1 cellular context compared by ENCODE assay signal in genomic region chr5:132829742-132830435, GRCh38.
TF ChIP-seq lines count a peak whose summit lies in the region.

No MANE protein-coding gene starts in this region.

TF ChIP-seq in HEK293, 187 proteins besides CTCF, POLR2A, EP300 and RAD21 (continued from another document and continues in another):
- no peak for TF ChIP-seq ZNF26 (tag by site-specific recombination; IDR thresholded peaks at IDR 0.05)
- TF ChIP-seq ZNF184 (tag by site-specific recombination; IDR thresholded peaks at IDR 0.05), result 0 out of 2 replicates have a peak, but pooled peaks have one; percentile 28
- TF ChIP-seq SETDB1 (IDR thresholded peaks at IDR 0.05; ENCODE audit: insufficient read length, low read length), result no peak
- TF ChIP-seq ZNF121 (tag by site-specific recombination; IDR thresholded peaks at IDR 0.05), result peak; percentile 20; the same call in 1 of the 2 replicates
- peak; percentile 75 for TF ChIP-seq ZIC2 (tag by site-specific recombination; IDR thresholded peaks at IDR 0.05)
- no peak for TF ChIP-seq ZNF248 (tag by site-specific recombination; IDR thresholded peaks at IDR 0.05)
- no peak for TF ChIP-seq ZFP41 (tag by site-specific recombination; IDR thresholded peaks at IDR 0.05; ENCODE audit: borderline replicate concordance)
- TF ChIP-seq ZNF623 (tag by site-specific recombination; IDR thresholded peaks at IDR 0.05), result no peak
- no peak for TF ChIP-seq ZNF146 (tag by site-specific recombination; IDR thresholded peaks at IDR 0.05)
- no peak for TF ChIP-seq ZSCAN18 (tag by site-specific recombination; IDR thresholded peaks at IDR 0.05)
- TF ChIP-seq ZNF280D (tag by site-specific recombination; IDR thresholded peaks at IDR 0.05), result no peak
- TF ChIP-seq ZNF518A (tag by site-specific recombination; conservative IDR thresholded peaks at IDR 0.05; ENCODE audit: low read depth), result no peak
- no peak; the same call in 1 of the 2 replicates for TF ChIP-seq GLIS1 (tag by site-specific recombination; IDR thresholded peaks at IDR 0.05)
- TF ChIP-seq ZNF423 (tag by site-specific recombination; IDR thresholded peaks at IDR 0.05), result no peak
- no peak for TF ChIP-seq ZNF202 (tag by site-specific recombination; IDR thresholded peaks at IDR 0.05; ENCODE audit: borderline replicate concordance)
- peak; percentile 45; the same call in 1 of the 2 replicates for TF ChIP-seq ZEB2 (tag by site-specific recombination; IDR thresholded peaks at IDR 0.05)
- no peak for TF ChIP-seq ZNF768 (tag by site-specific recombination; IDR thresholded peaks at IDR 0.05)
- no peak for TF ChIP-seq ZNF585B (tag by site-specific recombination; IDR thresholded peaks at IDR 0.05)
- TF ChIP-seq YY1 (tag by site-specific recombination; IDR thresholded peaks at IDR 0.05), result peak; percentile 86
- TF ChIP-seq SCRT1 (tag by site-specific recombination; IDR thresholded peaks at IDR 0.05; ENCODE audit: borderline replicate concordance), result no peak
- TF ChIP-seq ZNF274 (IDR thresholded peaks at IDR 0.05; ENCODE audit: low read length), result no peak
- no peak for TF ChIP-seq ZNF274 (tag by site-specific recombination; IDR thresholded peaks at IDR 0.05; ENCODE audit: borderline replicate concordance)
- no peak for TF ChIP-seq ZNF791 (tag by site-specific recombination; IDR thresholded peaks at IDR 0.05)
- no peak for TF ChIP-seq ZNF548 (tag by site-specific recombination; IDR thresholded peaks at IDR 0.05)
- TF ChIP-seq ZNF174 (tag by site-specific recombination; IDR thresholded peaks at IDR 0.05), result peak; percentile 67; the same call in 1 of the 2 replicates
- no peak for TF ChIP-seq EGR2 (tag by site-specific recombination; IDR thresholded peaks at IDR 0.05; ENCODE audit: low read depth)
- no peak for TF ChIP-seq ZSCAN16 (tag by site-specific recombination; IDR thresholded peaks at IDR 0.05)
- TF ChIP-seq ZNF366 (tag by site-specific recombination; conservative IDR thresholded peaks at IDR 0.05), result no peak
- no peak for TF ChIP-seq ZNF302 (tag by site-specific recombination; IDR thresholded peaks at IDR 0.05; ENCODE audit: low read depth)
- no peak for TF ChIP-seq ZNF560 (tag by site-specific recombination; IDR thresholded peaks at IDR 0.05; ENCODE audit: borderline replicate concordance)
- TF ChIP-seq ZNF600 (tag by site-specific recombination; IDR thresholded peaks at IDR 0.05), result 0 out of 2 replicates have a peak, but pooled peaks have one; percentile 25
- TF ChIP-seq ZBTB8A (tag by site-specific recombination; IDR thresholded peaks at IDR 0.05), result peak; percentile 81
- no peak for TF ChIP-seq ZNF704 (tag by site-specific recombination; IDR thresholded peaks at IDR 0.05)
- TF ChIP-seq ZNF398 (tag by site-specific recombination; IDR thresholded peaks at IDR 0.05), result 0 out of 2 replicates have a peak, but pooled peaks have one; percentile 11
- TF ChIP-seq ZNF37A (tag by site-specific recombination; IDR thresholded peaks at IDR 0.05), result no peak
- no peak; the same call in 1 of the 2 replicates for TF ChIP-seq IKZF3 (tag by site-specific recombination; IDR thresholded peaks at IDR 0.05)
- peak; percentile 80 for TF ChIP-seq KLF16 (tag by site-specific recombination; IDR thresholded peaks at IDR 0.05)
- TF ChIP-seq MEIS1 (CRISPR knock-in tag; IDR thresholded peaks at IDR 0.05; ENCODE audit: borderline replicate concordance), result no peak
- no peak for TF ChIP-seq ZNF140 (tag by site-specific recombination; IDR thresholded peaks at IDR 0.05)
- 0 out of 2 replicates have a peak, but pooled peaks have one; percentile 28 for TF ChIP-seq ZNF580 (tag by site-specific recombination; IDR thresholded peaks at IDR 0.05)
- no peak for TF ChIP-seq ZNF530 (tag by site-specific recombination; IDR thresholded peaks at IDR 0.05; ENCODE audit: low read depth)
- TF ChIP-seq ZSCAN5A (tag by site-specific recombination; IDR thresholded peaks at IDR 0.05), result peak; percentile 33; the same call in 1 of the 2 replicates
- no peak for TF ChIP-seq ZFP3 (tag by site-specific recombination; IDR thresholded peaks at IDR 0.05; ENCODE audit: low read depth)
- 0 out of 2 replicates have a peak, but pooled peaks have one; percentile 9 for TF ChIP-seq ZNF513 (tag by site-specific recombination; IDR thresholded peaks at IDR 0.05)
- no peak for TF ChIP-seq ZNF654 (tag by site-specific recombination; IDR thresholded peaks at IDR 0.05; ENCODE audit: low read depth)
- no peak for TF ChIP-seq ZNF514 (tag by site-specific recombination; IDR thresholded peaks at IDR 0.05)
- peak; percentile 64; the same call in 1 of the 2 replicates for TF ChIP-seq KLF8 (tag by site-specific recombination; IDR thresholded peaks at IDR 0.05)
- TF ChIP-seq BCL11A (tag by site-specific recombination; IDR thresholded peaks at IDR 0.05; ENCODE audit: low read depth), result no peak
- no peak for TF ChIP-seq ZNF221 (tag by site-specific recombination; IDR thresholded peaks at IDR 0.05; ENCODE audit: borderline replicate concordance)
- no peak for TF ChIP-seq ZNF48 (tag by site-specific recombination; IDR thresholded peaks at IDR 0.05)
- TF ChIP-seq MYNN (tag by site-specific recombination; IDR thresholded peaks at IDR 0.05; ENCODE audit: borderline replicate concordance), result no peak
- no peak for TF ChIP-seq ZNF521 (tag by site-specific recombination; IDR thresholded peaks at IDR 0.05)
